1 cellular context compared by ENCODE assay signal in genomic region chrX:39808471-39808917, GRCh38.
TF ChIP-seq lines count a peak whose summit lies in the region.

No MANE protein-coding gene starts in this region.

TF ChIP-seq in GM23338, 12 proteins besides CTCF, POLR2A, EP300 and RAD21 (continued from another document):
- no peak for TF ChIP-seq ZNF462 (CRISPR knock-in tag; IDR thresholded peaks at IDR 0.05)
- no peak for TF ChIP-seq STAT1 (IDR thresholded peaks at IDR 0.05; ENCODE audit: unreplicated experiment)
- no peak for TF ChIP-seq JUNB (IDR thresholded peaks at IDR 0.05; ENCODE audit: unreplicated experiment)
- no peak for TF ChIP-seq NANOG (IDR thresholded peaks at IDR 0.05; ENCODE audit: borderline replicate concordance)
- no peak for TF ChIP-seq POLR2AphosphoS5 (IDR thresholded peaks at IDR 0.05; ENCODE audit: low read depth)
- TF ChIP-seq ETS1 (IDR thresholded peaks at IDR 0.05), result no peak
